In genomic region chr17:34081269-34081668, GRCh38 we compare ENCODE assay signal across 9 cellular contexts.
A peak's percentile ranks its signal among the peaks of the same experiment; 100 is the strongest.
DNase-seq lines count a peak whose midpoint lies in the region; ATAC-seq and TF ChIP-seq lines count a peak whose summit lies in the region.
"Had no signal": no experiment of that assay in that cellular context is flagged by ENCODE, and none has a peak within 500 bp of the region (broad histone marks: within the 10 kb centered on the region; RNA-seq: fewer than 3 reads in every experiment).

No MANE protein-coding gene starts in this region.

- H3K4me1 Mint-ChIP-seq in effector memory CD8-positive, alpha-beta T cell (ENCODE audit: low read depth in 2 of 2): no peaks in the 10 kb centered on the region

- TF ChIP-seq CTCF in AG10803 (conservative IDR thresholded peaks at IDR 0.05; ENCODE audit: low read length): peak; percentile 41
- peak; percentile 41 for TF ChIP-seq CTCF in GM13977 (IDR thresholded peaks at IDR 0.05; ENCODE audit: extremely low read depth, insufficient read depth, missing control alignments)

- no peaks in the 10 kb centered on the region for H3K9me3 Mint-ChIP-seq in effector memory CD8-positive, alpha-beta T cell

- in situ Hi-C loops in GM13977 (cut with MboI; ENCODE audit: low pct_unique_long_range_greater_than_20kb, low sequenced_read_pairs, unreplicated experiment): no loop called here

- DNase-seq in AG10803 (ENCODE audit: low read depth) (no peak), GM13977 (ENCODE audit: low spot score) (peak; percentile 34), RPMI7951 (ENCODE audit: low read depth) (peak; percentile 14), iPS DF 4.7 (ENCODE audit: extremely low read depth, low spot score) (peak; percentile 64), NCI-H524 (lab: John Stamatoyannopoulos, UW) (no peak), amygdala (lab: John Stamatoyannopoulos, UW) (no peak)
- no peak for DNase-seq in effector memory CD8-positive, alpha-beta T cell
- DNase-seq: stimulated activated CD4-positive, alpha-beta T cell treated with anti-CD3 and anti-CD28 coated beads, Interleukin-4, amount 100 ng/mL, for 1 hour had no signal

- H3K27ac Mint-ChIP-seq in effector memory CD8-positive, alpha-beta T cell: no peak overlapping the region

- no peaks in the 10 kb centered on the region for H3K36me3 Mint-ChIP-seq in effector memory CD8-positive, alpha-beta T cell (ENCODE audit: insufficient read depth)

- peaks cover 29 to 40% of the 10 kb centered on the region in 2 donors for H3K27me3 Mint-ChIP-seq in effector memory CD8-positive, alpha-beta T cell

- no peak overlapping the region for H3K4me3 Mint-ChIP-seq in effector memory CD8-positive, alpha-beta T cell

- no peak for ATAC-seq in HG03175 (IDR thresholded peaks at IDR 0.05; ENCODE audit: unreplicated experiment)
- ATAC-seq in effector memory CD8-positive, alpha-beta T cell (replicated peaks): no peak

- no peak overlapping the region for H3K4me3 ChIP-seq in AG10803 (ENCODE audit: low read length)

Comparison
In these comparisons a context has a peak if more than half of its experiments do, and no peak if none do; other contexts are left out.
1. DNase-seq: peak in GM13977 (single experiment), RPMI7951 (single experiment) and iPS DF 4.7 (single experiment); none in AG10803 (single experiment), NCI-H524 (0 of 2), amygdala (0 of 56) and effector memory CD8-positive, alpha-beta T cell (0 of 3).